ENCODE assay signal across 26 cellular contexts in genomic region chr21:41754481-41754891, GRCh38. TPM values are rescaled to one million over a fixed set of nuclear protein-coding genes. Genes with fewer than 3 reads are reported as not detected.
DNase-seq lines count a peak whose midpoint lies in the region; ATAC-seq and TF ChIP-seq lines count a peak whose summit lies in the region.
"Had no signal": no experiment of that assay in that cellular context is flagged by ENCODE, and none has a peak within 500 bp of the region (broad histone marks: within the 10 kb centered on the region; RNA-seq: fewer than 3 reads in every experiment).

No MANE protein-coding gene starts in this region.

- peak overlapping the region; percentile 53 for H3K27ac Mint-ChIP-seq in type B pancreatic cell
- no peak overlapping the region for H3K27ac Mint-ChIP-seq in stimulated activated memory B cell treated with anti-CD40 and anti-IgM and Interleukin-4, amounts not matched to agents 10 μg/mL and 1 μg/mL and 100 μg/mL, for 72 hours
- H3K27ac Mint-ChIP-seq: activated naive CD4-positive, alpha-beta T cell treated with anti-CD3 and anti-CD28 coated beads, Interleukin-2, amount 10 ng/mL, durations not matched to agents 7 days and 5 days; activated T-helper 1 cell treated with anti-CD3 and anti-CD28 coated beads, Interleukin-12 subunit alpha, Interleukin-12 subunit beta, Interleukin-2, Interleukin-4 antibody, amounts not matched to agents 30 ng/mL and 10 ng/mL and 1 ng/mL, durations not matched to agents 14 hours and 24 hours and 36 hours; CD8-positive, alpha-beta T cell; effector memory CD8-positive, alpha-beta T cell; naive thymus-derived CD4-positive, alpha-beta T cell; stimulated activated naive CD8-positive, alpha-beta T cell treated with anti-CD3 and anti-CD28 coated beads, Interleukin-15, amount 100 ng/mL, for 72 hours had no signal

- H3K9ac ChIP-seq in iPS-15b (ENCODE audit: low read depth, low read length), result peak overlapping the region; percentile 32

- DNase-seq in Right ventricle myocardium superior (peak; percentile 16), left ventricle myocardium inferior (no peak), SJCRH30 (peak; percentile 21 to 31), type B pancreatic cell (ENCODE audit: extremely low spot score, unreplicated experiment) (no peak), stomach (no peak)
- no peak for DNase-seq in stimulated activated CD8-positive, alpha-beta memory T cell treated with anti-CD3 and anti-CD28 coated beads, Interleukin-4, amount 100 ng/mL, for 48 hours
- DNase-seq: activated CD4-positive, alpha-beta T cell treated with anti-CD3 and anti-CD28 coated beads, Interleukin-2, amount 50 U/mL, for 4 hours; activated naive CD4-positive, alpha-beta T cell treated with anti-CD3 and anti-CD28 coated beads, Interleukin-2, amount 10 ng/mL, durations not matched to agents 7 days and 5 days; AML-193; CD8-positive, alpha-beta T cell; effector memory CD8-positive, alpha-beta T cell; foreskin keratinocyte; Kasumi-1; left colon; naive thymus-derived CD4-positive, alpha-beta T cell; NCI-H1436; NCI-H446 treated with DMSO at 0.1 percent for 48 hours; stimulated activated naive CD8-positive, alpha-beta T cell treated with anti-CD3 and anti-CD28 coated beads, Interleukin-15, amount 100 ng/mL, for 72 hours; T1000; tibial artery had no signal

- peaks cover 46% of the 10 kb centered on the region for H3K4me1 Mint-ChIP-seq in type B pancreatic cell (ENCODE audit: unreplicated experiment)
- H3K4me1 Mint-ChIP-seq in stimulated activated memory B cell treated with anti-CD40 and anti-IgM and Interleukin-4, amounts not matched to agents 10 μg/mL and 1 μg/mL and 100 μg/mL, for 72 hours, result no peaks in the 10 kb centered on the region
- H3K4me1 Mint-ChIP-seq: activated naive CD4-positive, alpha-beta T cell treated with anti-CD3 and anti-CD28 coated beads, Interleukin-2, amount 10 ng/mL, durations not matched to agents 7 days and 5 days; naive thymus-derived CD4-positive, alpha-beta T cell had no signal

- H3K4me3 ChIP-seq in left ventricle myocardium inferior (no peak overlapping the region), SJCRH30 (no peak overlapping the region), iPS-15b (ENCODE audit: low read depth, low read length) (no peak overlapping the region), stomach (no peak overlapping the region)
- H3K4me3 ChIP-seq: tibial artery had no signal

- intact Hi-C loops in Right ventricle myocardium superior (cut with DNase I) (no loop called here), left ventricle myocardium inferior (cut with micrococcal nuclease) (no loop called here), stomach (cut with DNase I; ENCODE audit: low total_unique reads) (no loop called here)

- no peak for TF ChIP-seq CTCF in left ventricle myocardium inferior (IDR thresholded peaks at IDR 0.05; ENCODE audit: borderline replicate concordance)
- no peak for TF ChIP-seq CTCF in type B pancreatic cell (conservative IDR thresholded peaks at IDR 0.05)
- no peak for TF ChIP-seq CTCF in stomach (IDR thresholded peaks at IDR 0.05)

- H3K27me3 Mint-ChIP-seq in type B pancreatic cell, result no peaks in the 10 kb centered on the region
- peaks cover 4% of the 10 kb centered on the region for H3K27me3 Mint-ChIP-seq in stimulated activated memory B cell treated with anti-CD40 and anti-IgM and Interleukin-4, amounts not matched to agents 10 μg/mL and 1 μg/mL and 100 μg/mL, for 72 hours

- 30 to 52% (median 40%) methylated on average over 5 to 10 of the region's 10 CpGs for WGBS in stomach, 5 donors

- no peak for ATAC-seq in Right ventricle myocardium superior (ENCODE audit: poor library complexity)
- ATAC-seq in stimulated activated memory B cell treated with anti-CD40 and anti-IgM and Interleukin-4, amounts not matched to agents 10 μg/mL and 1 μg/mL and 100 μg/mL, for 72 hours, result no peak
- ATAC-seq: CD8-positive, alpha-beta T cell; effector memory CD8-positive, alpha-beta T cell; esophagus mucosa; foreskin keratinocyte; HepG2; left colon; naive thymus-derived CD4-positive, alpha-beta T cell; Right ventricle myocardium inferior; stimulated activated naive CD8-positive, alpha-beta T cell treated with anti-CD3 and anti-CD28 coated beads, Interleukin-15, amount 100 ng/mL, for 72 hours had no signal

- TF ChIP-seq EP300 in stomach (IDR thresholded peaks at IDR 0.05), result no peak

- TF ChIP-seq POLR2A in stomach (IDR thresholded peaks at IDR 0.05), result no peak

- H3K36me3 ChIP-seq in left ventricle myocardium inferior (no peaks in the 10 kb centered on the region), SJCRH30 (no peaks in the 10 kb centered on the region), iPS-15b (ENCODE audit: control insufficient read depth, insufficient read depth, low read length) (peaks cover 3% of the 10 kb centered on the region), stomach (peaks cover 9 to 22% (median 15%) of the 10 kb centered on the region in 4 donors)

- peaks cover 55% of the 10 kb centered on the region for H3K27me3 ChIP-seq in left ventricle myocardium inferior (ENCODE audit: low read depth)
- H3K27me3 ChIP-seq in SJCRH30, result peaks cover 4% of the 10 kb centered on the region; the same call in 1 of the 2 replicates
- H3K27me3 ChIP-seq in iPS-15b (ENCODE audit: control insufficient read depth, insufficient read depth, low read length), result no peaks in the 10 kb centered on the region
- peaks cover 0 to 15% (median 0%) of the 10 kb centered on the region in 3 donors for H3K27me3 ChIP-seq in stomach
- H3K27me3 ChIP-seq: foreskin keratinocyte, tibial artery had no signal

- H3K27ac ChIP-seq in left ventricle myocardium inferior (replicated peaks), result no peak overlapping the region
- no peak overlapping the region for H3K27ac ChIP-seq in SJCRH30
- peak overlapping the region in 1 of 5 donors; percentile 51 for H3K27ac ChIP-seq in stomach
- H3K27ac ChIP-seq: foreskin keratinocyte, tibial artery had no signal

- H3K4me1 ChIP-seq in left ventricle myocardium inferior, result no peaks in the 10 kb centered on the region
- H3K4me1 ChIP-seq in SJCRH30, result peaks cover 3% of the 10 kb centered on the region; the same call in 1 of the 2 replicates
- no peaks in the 10 kb centered on the region for H3K4me1 ChIP-seq in iPS-15b (ENCODE audit: control insufficient read depth, insufficient read depth, low read length)
- peaks cover 25 to 74% (median 46%) of the 10 kb centered on the region in 4 donors for H3K4me1 ChIP-seq in stomach

- H3K9me3 ChIP-seq in left ventricle myocardium inferior (replicated peaks), result no peaks in the 10 kb centered on the region
- no peaks in the 10 kb centered on the region for H3K9me3 ChIP-seq in SJCRH30 (replicated peaks)
- no peaks in the 10 kb centered on the region for H3K9me3 ChIP-seq in iPS-15b (ENCODE audit: control insufficient read depth, insufficient read depth, low read length)
- no peaks in the 10 kb centered on the region for H3K9me3 ChIP-seq in stomach
- H3K9me3 ChIP-seq: tibial artery had no signal

- H3K9me3 Mint-ChIP-seq in type B pancreatic cell, result no peaks in the 10 kb centered on the region
- H3K9me3 Mint-ChIP-seq in stimulated activated memory B cell treated with anti-CD40 and anti-IgM and Interleukin-4, amounts not matched to agents 10 μg/mL and 1 μg/mL and 100 μg/mL, for 72 hours, result no peaks in the 10 kb centered on the region
- H3K9me3 Mint-ChIP-seq: activated naive CD4-positive, alpha-beta T cell treated with anti-CD3 and anti-CD28 coated beads, Interleukin-2, amount 10 ng/mL, durations not matched to agents 7 days and 5 days; activated T-helper 1 cell treated with anti-CD3 and anti-CD28 coated beads, Interleukin-12 subunit alpha, Interleukin-12 subunit beta, Interleukin-2, Interleukin-4 antibody, amounts not matched to agents 30 ng/mL and 10 ng/mL and 1 ng/mL, durations not matched to agents 14 hours and 24 hours and 36 hours; CD8-positive, alpha-beta T cell; effector memory CD8-positive, alpha-beta T cell; naive thymus-derived CD4-positive, alpha-beta T cell; stimulated activated naive CD8-positive, alpha-beta T cell treated with anti-CD3 and anti-CD28 coated beads, Interleukin-15, amount 100 ng/mL, for 72 hours had no signal

- H3K36me3 Mint-ChIP-seq in type B pancreatic cell, result peaks cover 8% of the 10 kb centered on the region
- H3K36me3 Mint-ChIP-seq in stimulated activated memory B cell treated with anti-CD40 and anti-IgM and Interleukin-4, amounts not matched to agents 10 μg/mL and 1 μg/mL and 100 μg/mL, for 72 hours, result no peaks in the 10 kb centered on the region
- H3K36me3 Mint-ChIP-seq: activated naive CD4-positive, alpha-beta T cell treated with anti-CD3 and anti-CD28 coated beads, Interleukin-2, amount 10 ng/mL, durations not matched to agents 7 days and 5 days; CD8-positive, alpha-beta T cell; naive thymus-derived CD4-positive, alpha-beta T cell had no signal

- no peak overlapping the region for H3K4me3 Mint-ChIP-seq in type B pancreatic cell
- no peak overlapping the region for H3K4me3 Mint-ChIP-seq in stimulated activated memory B cell treated with anti-CD40 and anti-IgM and Interleukin-4, amounts not matched to agents 10 μg/mL and 1 μg/mL and 100 μg/mL, for 72 hours
- H3K4me3 Mint-ChIP-seq: activated naive CD4-positive, alpha-beta T cell treated with anti-CD3 and anti-CD28 coated beads, Interleukin-2, amount 10 ng/mL, durations not matched to agents 7 days and 5 days; activated T-helper 1 cell treated with anti-CD3 and anti-CD28 coated beads, Interleukin-12 subunit alpha, Interleukin-12 subunit beta, Interleukin-2, Interleukin-4 antibody, amounts not matched to agents 30 ng/mL and 10 ng/mL and 1 ng/mL, durations not matched to agents 14 hours and 24 hours and 36 hours; CD8-positive, alpha-beta T cell; effector memory CD8-positive, alpha-beta T cell; naive thymus-derived CD4-positive, alpha-beta T cell; stimulated activated naive CD8-positive, alpha-beta T cell treated with anti-CD3 and anti-CD28 coated beads, Interleukin-15, amount 100 ng/mL, for 72 hours had no signal

RNA-seq across cellular contexts. Expression of gene RIPK4, which starts 12.4 kb away (rescaled TPM):
- total RNA-seq in Right ventricle myocardium superior (0.08 TPM), left ventricle myocardium inferior (0.11 TPM), type B pancreatic cell (ENCODE audit: low replicate concordance) (13.7 and 30.3 TPM in 2 replicates), stomach (10 to 100 TPM in 4 of 5 donors, 1 to 10 TPM in 1; 9.0 to 36.2 (median 13.2) TPM)
- total RNA-seq in SJCRH30 (2014; rRNA removed; shearing (Covaris generic)), result not detected in 2 replicates
- polyA plus RNA-seq in stomach, result 10 to 100 TPM in 2 of 3 donors, 1 to 10 TPM in 1; 8.7 to 37.6 (median 29.2) TPM
- total RNA-seq: activated T-helper 1 cell treated with anti-CD3 and anti-CD28 coated beads, Interleukin-12 subunit alpha, Interleukin-12 subunit beta, Interleukin-2, Interleukin-4 antibody, amounts not matched to agents 30 ng/mL and 10 ng/mL and 1 ng/mL, durations not matched to agents 14 hours and 24 hours and 36 hours had no signal

Comparison
In these comparisons a context has a peak if more than half of its experiments do, and no peak if none do; other contexts are left out.
1. DNase-seq: peak in Right ventricle myocardium superior (single experiment) and SJCRH30 (2 of 2); none in left ventricle myocardium inferior (single experiment), type B pancreatic cell (single experiment), stimulated activated CD8-positive, alpha-beta memory T cell treated with anti-CD3 and anti-CD28 coated beads, Interleukin-4, amount 100 ng/mL, for 48 hours (single experiment) and stomach (single experiment).